ENCODE assay signal across 23 cellular contexts in genomic region chr5:67515762-67516161, GRCh38.
DNase-seq lines count a peak whose midpoint lies in the region; ATAC-seq lines count a peak whose summit lies in the region.
"Had no signal": no experiment of that assay in that cellular context is flagged by ENCODE, and none has a peak within 500 bp of the region (broad histone marks: within the 10 kb centered on the region; RNA-seq: fewer than 3 reads in every experiment).

No MANE protein-coding gene starts in this region.

- no peak overlapping the region for H3K27ac ChIP-seq in CD4-positive, CD25-positive, alpha-beta regulatory T cell (ENCODE audit: insufficient read depth, low read length, poor library complexity, severe bottlenecking)
- H3K27ac ChIP-seq: 22Rv1; BLaER1 treated with 17β-estradiol and CSF1 and Interleukin-3, amounts not matched to agents 10 nM and 100 nM; lower lobe of right lung; ovary had no signal

- no peak overlapping the region for H3K4me3 Mint-ChIP-seq in activated CD4-positive, alpha-beta T cell treated with anti-CD3 and anti-CD28 coated beads for 36 hours
- peak overlapping the region in 3 of 4 donors; percentile 15 to 37 (median 33) for H3K4me3 Mint-ChIP-seq in CD4-positive, CD25-positive, alpha-beta regulatory T cell
- H3K4me3 Mint-ChIP-seq in T-helper 2 cell treated with Interferon-gamma antibody and Interleukin-4, amounts not matched to agents 5 μg/mL and 100 μg/mL, for 36 hours: peak overlapping the region; percentile 8
- H3K4me3 Mint-ChIP-seq in effector memory CD8-positive, alpha-beta T cell: peak overlapping the region; percentile 43 to 68
- H3K4me3 Mint-ChIP-seq: activated B cell treated with CpG ODN at 0.5 μM for 24 hours had no signal

- H3K9me3 ChIP-seq in CD4-positive, CD25-positive, alpha-beta regulatory T cell (ENCODE audit: control insufficient read depth in 2 of 2, low read length in 2 of 2): no peaks in the 10 kb centered on the region
- H3K9me3 ChIP-seq: BLaER1 treated with 17β-estradiol and CSF1 and Interleukin-3, amounts not matched to agents 10 nM and 100 nM; lower lobe of right lung; ovary had no signal

- intact Hi-C loops in activated CD4-positive, alpha-beta T cell treated with anti-CD3 and anti-CD28 coated beads for 36 hours (cut with DNase I, micrococcal nuclease): loop anchor here (10.0 kb wide), 1 partner anchor 739 kb away; no protein-coding TSS in a partner anchor

- POLR2A ChIA-PET in activated CD4-positive, alpha-beta T cell treated with anti-CD3 and anti-CD28 coated beads for 36 hours (lab: Charles Lee): no interaction called here

- peaks cover 4% of the 10 kb centered on the region for H3K4me1 ChIP-seq in CD4-positive, CD25-positive, alpha-beta regulatory T cell (ENCODE audit: control insufficient read depth, insufficient read depth, low read length, poor library complexity, severe bottlenecking)
- H3K4me1 ChIP-seq: lower lobe of right lung had no signal

- no peaks in the 10 kb centered on the region for H3K27me3 ChIP-seq in CD4-positive, CD25-positive, alpha-beta regulatory T cell (ENCODE audit: control insufficient read depth, insufficient read depth, low read length)
- H3K27me3 ChIP-seq: BLaER1 treated with 17β-estradiol and CSF1 and Interleukin-3, amounts not matched to agents 10 nM and 100 nM; ovary had no signal

- peaks cover 59% of the 10 kb centered on the region for H3K4me1 Mint-ChIP-seq in activated CD4-positive, alpha-beta T cell treated with anti-CD3 and anti-CD28 coated beads for 36 hours
- H3K4me1 Mint-ChIP-seq in CD4-positive, CD25-positive, alpha-beta regulatory T cell: peaks cover 4 to 54% (median 19%) of the 10 kb centered on the region in 4 donors
- peaks cover 27% of the 10 kb centered on the region for H3K4me1 Mint-ChIP-seq in T-helper 2 cell treated with Interferon-gamma antibody and Interleukin-4, amounts not matched to agents 5 μg/mL and 100 μg/mL, for 36 hours (ENCODE audit: low read depth)
- H3K4me1 Mint-ChIP-seq in effector memory CD8-positive, alpha-beta T cell (ENCODE audit: low read depth in 2 of 2): peaks cover 53 to 60% of the 10 kb centered on the region in 2 donors
- H3K4me1 Mint-ChIP-seq: activated B cell treated with CpG ODN at 0.5 μM for 24 hours had no signal

- no peaks in the 10 kb centered on the region for H3K36me3 Mint-ChIP-seq in activated CD4-positive, alpha-beta T cell treated with anti-CD3 and anti-CD28 coated beads for 36 hours (ENCODE audit: low read depth)
- no peaks in the 10 kb centered on the region for H3K36me3 Mint-ChIP-seq in CD4-positive, CD25-positive, alpha-beta regulatory T cell
- H3K36me3 Mint-ChIP-seq in T-helper 2 cell treated with Interferon-gamma antibody and Interleukin-4, amounts not matched to agents 5 μg/mL and 100 μg/mL, for 36 hours (ENCODE audit: low read depth): peaks cover 3% of the 10 kb centered on the region
- no peaks in the 10 kb centered on the region for H3K36me3 Mint-ChIP-seq in effector memory CD8-positive, alpha-beta T cell (ENCODE audit: insufficient read depth)

- H3K36me3 ChIP-seq in CD4-positive, CD25-positive, alpha-beta regulatory T cell (ENCODE audit: control insufficient read depth, insufficient read depth, low read length): no peaks in the 10 kb centered on the region
- H3K36me3 ChIP-seq: BLaER1 treated with 17β-estradiol and CSF1 and Interleukin-3, amounts not matched to agents 10 nM and 100 nM; lower lobe of right lung; ovary had no signal

- CTCF ChIA-PET in activated CD4-positive, alpha-beta T cell treated with anti-CD3 and anti-CD28 coated beads for 36 hours (lab: Charles Lee): no interaction called here

- no peak for ATAC-seq in activated CD4-positive, alpha-beta T cell treated with anti-CD3 and anti-CD28 coated beads for 36 hours
- ATAC-seq in CD4-positive, CD25-positive, alpha-beta regulatory T cell (ENCODE audit: low read depth in 2 of 2): no peak
- ATAC-seq in effector memory CD8-positive, alpha-beta T cell (replicated peaks): peak; percentile 74
- no peak for ATAC-seq in GM18909 (IDR thresholded peaks at IDR 0.05; ENCODE audit: poor library complexity, unreplicated experiment)
- ATAC-seq: lower lobe of right lung had no signal

- H3K27ac Mint-ChIP-seq in activated CD4-positive, alpha-beta T cell treated with anti-CD3 and anti-CD28 coated beads for 36 hours: peak overlapping the region; percentile 78
- peak overlapping the region in 2 of 3 donors; percentile 29 to 65 for H3K27ac Mint-ChIP-seq in CD4-positive, CD25-positive, alpha-beta regulatory T cell
- no peak overlapping the region for H3K27ac Mint-ChIP-seq in T-helper 2 cell treated with Interferon-gamma antibody and Interleukin-4, amounts not matched to agents 5 μg/mL and 100 μg/mL, for 36 hours
- peak overlapping the region; percentile 16 to 77 for H3K27ac Mint-ChIP-seq in effector memory CD8-positive, alpha-beta T cell
- H3K27ac Mint-ChIP-seq: activated B cell treated with CpG ODN at 0.5 μM for 24 hours had no signal

- no peaks in the 10 kb centered on the region for H3K27me3 Mint-ChIP-seq in activated CD4-positive, alpha-beta T cell treated with anti-CD3 and anti-CD28 coated beads for 36 hours
- H3K27me3 Mint-ChIP-seq in CD4-positive, CD25-positive, alpha-beta regulatory T cell: peaks cover 12% of the 10 kb centered on the region
- peaks cover 12% of the 10 kb centered on the region for H3K27me3 Mint-ChIP-seq in T-helper 2 cell treated with Interferon-gamma antibody and Interleukin-4, amounts not matched to agents 5 μg/mL and 100 μg/mL, for 36 hours (ENCODE audit: low read depth)
- no peaks in the 10 kb centered on the region for H3K27me3 Mint-ChIP-seq in effector memory CD8-positive, alpha-beta T cell

- DNase-seq in activated CD4-positive, alpha-beta T cell treated with anti-CD3 and anti-CD28 coated beads for 36 hours: no peak
- no peak for DNase-seq in activated CD4-positive, alpha-beta T cell treated with anti-CD3 and anti-CD28 coated beads, Interleukin-2, amount 50 U/mL, for 48 hours
- DNase-seq in CD4-positive, CD25-positive, alpha-beta regulatory T cell: peak in 1 of 3 donors; percentile 7
- DNase-seq in T-helper 2 cell treated with Interferon-gamma antibody and Interleukin-4, amounts not matched to agents 5 μg/mL and 100 μg/mL, for 36 hours (ENCODE audit: low spot score): no peak
- peak; percentile 20 to 24 (median 24) for DNase-seq in effector memory CD8-positive, alpha-beta T cell
- DNase-seq in amniotic stem cell (lab: John Stamatoyannopoulos, UW): no peak
- no peak for DNase-seq in DMS153 treated with DMSO at 0.1 percent for 48 hours (lab: John Stamatoyannopoulos, UW; ENCODE audit: unreplicated experiment)
- DNase-seq: activated B cell treated with CpG ODN at 0.5 μM for 24 hours; activated T-cell treated with anti-CD3 and anti-CD28 coated beads, Interleukin-2, amount 50 U/mL, for 4 hours; cortex of kidney; effector memory CD4-positive, alpha-beta T cell; hippocampal formation; lower lobe of right lung; NCI-H1092; NCI-H1694 treated with DMSO at 0.1 percent for 48 hours; NCI-H2171; NCI-H510A; ovary; substantia nigra; trophoblast cell had no signal

- no peaks in the 10 kb centered on the region for H3K9me3 Mint-ChIP-seq in activated CD4-positive, alpha-beta T cell treated with anti-CD3 and anti-CD28 coated beads for 36 hours (ENCODE audit: low read depth)
- H3K9me3 Mint-ChIP-seq in CD4-positive, CD25-positive, alpha-beta regulatory T cell: peaks cover 0 to 4% (median 0%) of the 10 kb centered on the region in 7 donors
- H3K9me3 Mint-ChIP-seq in T-helper 2 cell treated with Interferon-gamma antibody and Interleukin-4, amounts not matched to agents 5 μg/mL and 100 μg/mL, for 36 hours: no peaks in the 10 kb centered on the region
- no peaks in the 10 kb centered on the region for H3K9me3 Mint-ChIP-seq in effector memory CD8-positive, alpha-beta T cell
- H3K9me3 Mint-ChIP-seq: activated B cell treated with CpG ODN at 0.5 μM for 24 hours; activated T-cell treated with anti-CD3 and anti-CD28 coated beads, Interleukin-2, amount 50 U/mL, for 4 hours had no signal

- no peak overlapping the region for H3K4me3 ChIP-seq in CD4-positive, CD25-positive, alpha-beta regulatory T cell (ENCODE audit: low read depth, low read length)
- H3K4me3 ChIP-seq: BLaER1 treated with 17β-estradiol and CSF1 and Interleukin-3, amounts not matched to agents 10 nM and 100 nM; lower lobe of right lung; ovary had no signal

Comparison
In these comparisons a context has a peak if more than half of its experiments do, and no peak if none do; other contexts are left out.
1. DNase-seq: peak in effector memory CD8-positive, alpha-beta T cell (3 of 3); none in activated CD4-positive, alpha-beta T cell treated with anti-CD3 and anti-CD28 coated beads for 36 hours (single experiment), activated CD4-positive, alpha-beta T cell treated with anti-CD3 and anti-CD28 coated beads, Interleukin-2, amount 50 U/mL, for 48 hours (0 of 2), T-helper 2 cell treated with Interferon-gamma antibody and Interleukin-4, amounts not matched to agents 5 μg/mL and 100 μg/mL, for 36 hours (single experiment), amniotic stem cell (single experiment) and DMS153 treated with DMSO at 0.1 percent for 48 hours (single experiment).